In the genomic region with DNA sequence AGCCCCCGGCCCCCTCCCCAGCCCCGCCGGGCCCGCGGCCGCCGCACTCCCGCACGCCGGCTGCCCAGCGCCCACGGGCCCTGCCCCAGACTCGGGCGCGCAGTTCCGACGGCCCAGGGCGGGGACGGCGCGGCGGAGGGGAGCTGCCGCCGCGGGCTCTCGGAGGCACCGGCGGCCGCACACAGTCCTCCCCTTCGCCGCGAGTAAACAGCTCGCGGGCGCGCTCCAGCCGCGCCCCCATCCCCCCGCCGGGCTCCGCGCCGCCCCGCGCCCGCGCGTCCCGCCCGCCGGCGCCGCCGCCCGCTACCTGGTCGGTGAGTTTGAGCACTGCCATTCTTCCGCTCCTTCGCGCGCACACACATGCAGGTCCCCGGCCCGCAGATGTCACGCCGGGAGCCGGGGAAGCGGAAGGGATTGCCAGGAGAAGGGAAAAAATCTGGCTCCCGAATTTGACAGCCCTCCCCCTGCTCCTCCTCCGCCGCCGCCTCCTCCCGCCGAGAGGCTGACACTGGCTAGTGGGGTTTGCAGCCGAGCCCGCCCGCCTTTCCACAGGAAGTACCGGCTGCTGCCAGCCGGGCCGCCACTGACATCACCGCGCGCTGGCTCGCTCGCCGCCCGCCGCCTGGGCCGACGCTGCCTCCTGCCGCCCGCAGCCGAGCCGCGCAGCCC, we compare ENCODE assay signal across 8 cellular contexts. TPM values are rescaled to one million over a fixed set of nuclear protein-coding genes. Genes with fewer than 3 reads are reported as not detected.
A peak's percentile ranks its signal among the peaks of the same experiment; 100 is the strongest.
DNase-seq lines count a peak whose midpoint lies in the region; ATAC-seq and TF ChIP-seq lines count a peak whose summit lies in the region.

A gene (minus strand): TSS at position 510 of the 669 bp plus-strand sequence. CDS start 176 bp downstream, at position 334.

- H3K27me3 ChIP-seq in RWPE2 (ENCODE audit: insufficient read depth, poor library complexity, severe bottlenecking): no peaks in the 10 kb centered on the region

- H3K9me3 ChIP-seq in RWPE2 (ENCODE audit: severe bottlenecking): no peaks in the 10 kb centered on the region

- H3K27me3 Mint-ChIP-seq in activated T-helper 2 cell treated with anti-CD3 and anti-CD28 coated beads, Interferon-gamma antibody, Interleukin-2, Interleukin-4, amounts not matched to agents 10 μg/mL and 5 μg/mL and 100 μg/mL, durations not matched to agents 14 hours and 24 hours and 36 hours (ENCODE audit: low read depth): no peaks in the 10 kb centered on the region
- H3K27me3 Mint-ChIP-seq in nephron (ENCODE audit: low read depth): peaks cover 24% of the 10 kb centered on the region
- no peaks in the 10 kb centered on the region for H3K27me3 Mint-ChIP-seq in stimulated activated naive CD8-positive, alpha-beta T cell treated with anti-CD3 and anti-CD28 coated beads, Interleukin-15, Interleukin-2, amounts not matched to agents 100 ng/mL and 50 ng/mL, for 24 hours

- H3K4me1 ChIP-seq in RWPE2 (ENCODE audit: insufficient read depth, poor library complexity, severe bottlenecking): no peaks in the 10 kb centered on the region

- H3K4me3 ChIP-seq in RWPE2 (ENCODE audit: severe bottlenecking): peak within 1 kb of the TSS; percentile 57

- no peaks in the 10 kb centered on the region for H3K9me3 Mint-ChIP-seq in activated T-helper 2 cell treated with anti-CD3 and anti-CD28 coated beads, Interferon-gamma antibody, Interleukin-2, Interleukin-4, amounts not matched to agents 10 μg/mL and 5 μg/mL and 100 μg/mL, durations not matched to agents 14 hours and 24 hours and 36 hours
- no peaks in the 10 kb centered on the region for H3K9me3 Mint-ChIP-seq in nephron
- H3K9me3 Mint-ChIP-seq in stimulated activated naive CD8-positive, alpha-beta T cell treated with anti-CD3 and anti-CD28 coated beads, Interleukin-15, Interleukin-2, amounts not matched to agents 100 ng/mL and 50 ng/mL, for 24 hours: no peaks in the 10 kb centered on the region

- DNase-seq in Daoy (ENCODE audit: low read depth) (peak; percentile 93), Kasumi-1 (lab: John Stamatoyannopoulos, UW) (peak; percentile 56 to 60), RWPE2 (ENCODE audit: low spot score) (peak; percentile 76), fibroblast of peridontal ligament (ENCODE audit: extremely low read depth) (peak; percentile 73)
- peak; percentile 87 for DNase-seq in activated T-helper 2 cell treated with anti-CD3 and anti-CD28 coated beads, Interferon-gamma antibody, Interleukin-2, Interleukin-4, amounts not matched to agents 10 μg/mL and 5 μg/mL and 100 μg/mL, durations not matched to agents 14 hours and 24 hours and 36 hours (ENCODE audit: low spot score)

- ATAC-seq in GM21825 (IDR thresholded peaks at IDR 0.05; ENCODE audit: unreplicated experiment) (peak; percentile 63), RWPE2 (ENCODE audit: low read depth) (peak; percentile 94)

- TF ChIP-seq CTCF in RWPE2 (IDR thresholded peaks at IDR 0.05; ENCODE audit: poor library complexity, severe bottlenecking): peak; percentile 73
- TF ChIP-seq CTCF in nephron (IDR thresholded peaks at IDR 0.05; ENCODE audit: unreplicated experiment in 3 of 3): peak; percentile 22 to 34 (median 32)

- peaks cover 64% of the 10 kb centered on the region for H3K4me1 Mint-ChIP-seq in activated T-helper 2 cell treated with anti-CD3 and anti-CD28 coated beads, Interferon-gamma antibody, Interleukin-2, Interleukin-4, amounts not matched to agents 10 μg/mL and 5 μg/mL and 100 μg/mL, durations not matched to agents 14 hours and 24 hours and 36 hours (ENCODE audit: low read depth)
- H3K4me1 Mint-ChIP-seq in nephron: peaks cover 33% of the 10 kb centered on the region
- H3K4me1 Mint-ChIP-seq in stimulated activated naive CD8-positive, alpha-beta T cell treated with anti-CD3 and anti-CD28 coated beads, Interleukin-15, Interleukin-2, amounts not matched to agents 100 ng/mL and 50 ng/mL, for 24 hours (ENCODE audit: low read depth): peaks cover 76% of the 10 kb centered on the region

- H3K36me3 Mint-ChIP-seq in activated T-helper 2 cell treated with anti-CD3 and anti-CD28 coated beads, Interferon-gamma antibody, Interleukin-2, Interleukin-4, amounts not matched to agents 10 μg/mL and 5 μg/mL and 100 μg/mL, durations not matched to agents 14 hours and 24 hours and 36 hours (ENCODE audit: low read depth): peaks cover 19% of the 10 kb centered on the region
- no peaks in the 10 kb centered on the region for H3K36me3 Mint-ChIP-seq in nephron (ENCODE audit: low read depth)
- peaks cover 6% of the 10 kb centered on the region for H3K36me3 Mint-ChIP-seq in stimulated activated naive CD8-positive, alpha-beta T cell treated with anti-CD3 and anti-CD28 coated beads, Interleukin-15, Interleukin-2, amounts not matched to agents 100 ng/mL and 50 ng/mL, for 24 hours (ENCODE audit: low read depth)

- no peak within 1 kb of the TSS for H3K27ac ChIP-seq in RWPE2 (ENCODE audit: poor library complexity, severe bottlenecking)

- intact Hi-C loops in activated T-helper 2 cell treated with anti-CD3 and anti-CD28 coated beads, Interferon-gamma antibody, Interleukin-2, Interleukin-4, amounts not matched to agents 10 μg/mL and 5 μg/mL and 100 μg/mL, durations not matched to agents 14 hours and 24 hours and 36 hours (cut with micrococcal nuclease): loop anchor here (2.0 kb wide), 2 partner anchors 68 to 198 kb away; no protein-coding TSS in a partner anchor

- no peaks in the 10 kb centered on the region for H3K36me3 ChIP-seq in RWPE2 (ENCODE audit: low read depth)

- H3K4me3 Mint-ChIP-seq in activated T-helper 2 cell treated with anti-CD3 and anti-CD28 coated beads, Interferon-gamma antibody, Interleukin-2, Interleukin-4, amounts not matched to agents 10 μg/mL and 5 μg/mL and 100 μg/mL, durations not matched to agents 14 hours and 24 hours and 36 hours (ENCODE audit: low read depth): peak within 1 kb of the TSS; percentile 89
- H3K4me3 Mint-ChIP-seq in nephron: peak within 1 kb of the TSS; percentile 93 to 98 (median 96)
- H3K4me3 Mint-ChIP-seq in stimulated activated naive CD8-positive, alpha-beta T cell treated with anti-CD3 and anti-CD28 coated beads, Interleukin-15, Interleukin-2, amounts not matched to agents 100 ng/mL and 50 ng/mL, for 24 hours: peak within 1 kb of the TSS; percentile 97

- peak within 1 kb of the TSS; percentile 93 for H3K27ac Mint-ChIP-seq in activated T-helper 2 cell treated with anti-CD3 and anti-CD28 coated beads, Interferon-gamma antibody, Interleukin-2, Interleukin-4, amounts not matched to agents 10 μg/mL and 5 μg/mL and 100 μg/mL, durations not matched to agents 14 hours and 24 hours and 36 hours
- H3K27ac Mint-ChIP-seq in nephron: peak within 1 kb of the TSS; percentile 39 to 89 (median 85)
- peak within 1 kb of the TSS; percentile 99 for H3K27ac Mint-ChIP-seq in stimulated activated naive CD8-positive, alpha-beta T cell treated with anti-CD3 and anti-CD28 coated beads, Interleukin-15, Interleukin-2, amounts not matched to agents 100 ng/mL and 50 ng/mL, for 24 hours

RNA-seq across cellular contexts. Expression of the gene that starts here (rescaled TPM):
- 5.8 and 7.4 TPM in 2 replicates for total RNA-seq in Daoy (2014; rRNA removed; shearing (Covaris generic))
- 107 and 120 TPM in 2 replicates for total RNA-seq in activated T-helper 2 cell treated with anti-CD3 and anti-CD28 coated beads, Interferon-gamma antibody, Interleukin-2, Interleukin-4, amounts not matched to agents 10 μg/mL and 5 μg/mL and 100 μg/mL, durations not matched to agents 14 hours and 24 hours and 36 hours

Comparison
In these comparisons a context has a peak if more than half of its experiments do, and no peak if none do; other contexts are left out.
1. RNA of the gene that starts here (total RNA-seq): 107 to 120 TPM in activated T-helper 2 cell treated with anti-CD3 and anti-CD28 coated beads, Interferon-gamma antibody, Interleukin-2, Interleukin-4, amounts not matched to agents 10 μg/mL and 5 μg/mL and 100 μg/mL, durations not matched to agents 14 hours and 24 hours and 36 hours; 5.8 to 7.4 TPM in Daoy; every median in the first group is over 10 times any median in the second.
2. Peak in every context shown above with its lines, with median percentiles within 50 percentile points of each other: DNase-seq, H3K27ac Mint-ChIP-seq and H3K4me3 Mint-ChIP-seq.